ENCODE assay signal across 9 cellular contexts in the genomic region with DNA sequence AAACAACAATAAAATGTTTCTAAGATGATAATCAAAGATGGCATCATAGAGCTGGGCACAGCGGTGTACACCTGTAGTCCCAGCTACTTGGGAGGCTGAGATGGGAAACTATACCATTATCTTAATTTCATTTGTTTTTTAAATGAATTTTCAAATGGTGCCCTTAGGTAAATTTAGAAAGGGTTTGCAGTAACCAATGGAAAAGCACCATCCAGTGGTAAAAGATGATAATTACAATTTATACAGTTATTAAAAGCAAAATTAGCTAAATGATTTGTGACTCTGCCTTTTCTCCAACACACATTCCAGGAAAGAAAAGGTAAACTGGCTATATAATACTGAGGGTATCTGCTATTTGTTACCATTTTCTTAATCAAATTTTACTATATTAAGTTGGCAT. TPM values are rescaled to one million over a fixed set of nuclear protein-coding genes. Genes with fewer than 3 reads are reported as not detected.
A peak's percentile ranks its signal among the peaks of the same experiment; 100 is the strongest.
DNase-seq lines count a peak whose midpoint lies in the region; ATAC-seq and TF ChIP-seq lines count a peak whose summit lies in the region.
"Had no signal": no experiment of that assay in that cellular context is flagged by ENCODE, and none has a peak within 500 bp of the region (broad histone marks: within the 10 kb centered on the region; RNA-seq: fewer than 3 reads in every experiment).

No MANE protein-coding gene starts in this region.

- CTCF ChIA-PET in RWPE1 (lab: Yijun Ruan, JAX): interaction anchor here (0.5 to 1.5 kb wide), 5 partner anchors 47 to 366 kb away, joined by 3 to 8 read pairs (median 3); no protein-coding TSS in a partner anchor

- H3K4me1 ChIP-seq in heart right ventricle (peaks cover 0 to 26% (median 8%) of the 10 kb centered on the region in 9 donors), hepatocyte (ENCODE audit: insufficient read depth) (no peaks in the 10 kb centered on the region), vagina (peaks cover 12% of the 10 kb centered on the region)

- H4K20me1 ChIP-seq in hepatocyte (ENCODE audit: insufficient read depth, poor library complexity, severe bottlenecking): no peaks in the 10 kb centered on the region

- intact Hi-C loops in heart right ventricle (cut with DNase I): loop anchor here in 8 of 10 donors (1.0 to 10.0 kb wide), 6 partner anchors 180 to 743 kb away; partner anchors contain the start of gene GALNT15 (in 2 of the 8)
- intact Hi-C loops in Right ventricle myocardium superior (cut with DNase I): loop anchor here (5.0 kb wide), 1 partner anchor 180 kb away; no protein-coding TSS in a partner anchor
- intact Hi-C loops in vagina (cut with DNase I): loop anchor here (10.0 kb wide), 2 partner anchors 177 to 433 kb away; no protein-coding TSS in a partner anchor

- DNase-seq in heart right ventricle (no peak), Right ventricle myocardium superior (no peak), RWPE1 (ENCODE audit: low spot score) (peak; percentile 25), hepatocyte (ENCODE audit: low spot score) (peak; percentile 19), vagina (ENCODE audit: extremely low spot score in 2 of 2) (no peak)

- no peaks in the 10 kb centered on the region for H3K9me3 ChIP-seq in heart right ventricle
- H3K9me3 ChIP-seq in hepatocyte (ENCODE audit: low read depth): no peaks in the 10 kb centered on the region
- H3K9me3 ChIP-seq in vagina: no peaks in the 10 kb centered on the region

- no peak overlapping the region for H3K27ac ChIP-seq in heart right ventricle
- no peak overlapping the region for H3K27ac ChIP-seq in RWPE1
- H3K27ac ChIP-seq in hepatocyte: no peak overlapping the region
- H3K27ac ChIP-seq in vagina: no peak overlapping the region
- H3K27ac ChIP-seq: epithelial cell of prostate had no signal

- H2AFZ ChIP-seq in hepatocyte: no peak overlapping the region

- H3K4me3 ChIP-seq in heart right ventricle (no peak overlapping the region), hepatocyte (no peak overlapping the region), vagina (no peak overlapping the region)

- POLR2A ChIA-PET in RWPE1 (lab: Yijun Ruan, JAX; ENCODE audit: low non-redundant PET): no interaction called here

- H3K4me2 ChIP-seq in hepatocyte: no peak overlapping the region

- H3K36me3 ChIP-seq in heart right ventricle: no peaks in the 10 kb centered on the region
- no peaks in the 10 kb centered on the region for H3K36me3 ChIP-seq in hepatocyte (replicated peaks; ENCODE audit: insufficient read depth, low read depth)
- no peaks in the 10 kb centered on the region for H3K36me3 ChIP-seq in vagina

- 95% methylated on average over 1 of the region's 1 CpG for WGBS in heart right ventricle, 2 donors
- 100% methylated on average over 1 of the region's 1 CpG for WGBS in hepatocyte (ENCODE audit: low lambda C conversion rate, missing lambda C conversion rate)

- TF ChIP-seq CTCF in heart right ventricle (IDR thresholded peaks at IDR 0.05) (peak; percentile 15 to 73 (median 59)), RWPE1 (conservative IDR thresholded peaks at IDR 0.05; ENCODE audit: low read depth) (peak; percentile 61), hepatocyte (IDR thresholded peaks at IDR 0.05; ENCODE audit: poor library complexity) (peak; percentile 53), vagina (IDR thresholded peaks at IDR 0.05) (peak in 2 of 3 experiments; percentile 28 to 66)

- no peaks in the 10 kb centered on the region for H3K9me2 ChIP-seq in hepatocyte (replicated peaks; ENCODE audit: insufficient read depth)

- H3K27me3 ChIP-seq in heart right ventricle: no peaks in the 10 kb centered on the region
- no peaks in the 10 kb centered on the region for H3K27me3 ChIP-seq in hepatocyte
- no peaks in the 10 kb centered on the region for H3K27me3 ChIP-seq in vagina

- no peak for TF ChIP-seq POLR2A in vagina (IDR thresholded peaks at IDR 0.05)

- ATAC-seq in heart right ventricle (no peak), Right ventricle myocardium superior (ENCODE audit: poor library complexity) (no peak), HG03521 (IDR thresholded peaks at IDR 0.05; ENCODE audit: unreplicated experiment) (no peak), HG03460 (IDR thresholded peaks at IDR 0.05; ENCODE audit: unreplicated experiment) (no peak), GM21737 (IDR thresholded peaks at IDR 0.05; ENCODE audit: unreplicated experiment) (no peak)

- peaks cover 43% of the 10 kb centered on the region for H3K79me2 ChIP-seq in hepatocyte

RNA-seq across cellular contexts. Expression of gene ANKRD28, which starts 14.4 kb away (rescaled TPM):
- total RNA-seq in heart right ventricle (10 to 100 TPM; 21.4 to 30.8 (median 27.2) TPM), Right ventricle myocardium superior (21.9 TPM), hepatocyte (34.5 and 40.6 TPM in 2 replicates), vagina (48.6 TPM)
- polyA plus RNA-seq in heart right ventricle (1 to 10 TPM; 5.9 to 6.0 TPM), hepatocyte (12.3 and 17.8 TPM in 2 replicates)

Comparison
In these comparisons a context has a peak if more than half of its experiments do, and no peak if none do; other contexts are left out.
1. DNase-seq: peak in RWPE1 (single experiment) and hepatocyte (single experiment); none in heart right ventricle (0 of 2), Right ventricle myocardium superior (single experiment) and vagina (0 of 2).
2. Peak in every context shown above with its lines, with median percentiles within 50 percentile points of each other: CTCF ChIP-seq.